2 cellular contexts compared by ENCODE assay signal in the genomic region with DNA sequence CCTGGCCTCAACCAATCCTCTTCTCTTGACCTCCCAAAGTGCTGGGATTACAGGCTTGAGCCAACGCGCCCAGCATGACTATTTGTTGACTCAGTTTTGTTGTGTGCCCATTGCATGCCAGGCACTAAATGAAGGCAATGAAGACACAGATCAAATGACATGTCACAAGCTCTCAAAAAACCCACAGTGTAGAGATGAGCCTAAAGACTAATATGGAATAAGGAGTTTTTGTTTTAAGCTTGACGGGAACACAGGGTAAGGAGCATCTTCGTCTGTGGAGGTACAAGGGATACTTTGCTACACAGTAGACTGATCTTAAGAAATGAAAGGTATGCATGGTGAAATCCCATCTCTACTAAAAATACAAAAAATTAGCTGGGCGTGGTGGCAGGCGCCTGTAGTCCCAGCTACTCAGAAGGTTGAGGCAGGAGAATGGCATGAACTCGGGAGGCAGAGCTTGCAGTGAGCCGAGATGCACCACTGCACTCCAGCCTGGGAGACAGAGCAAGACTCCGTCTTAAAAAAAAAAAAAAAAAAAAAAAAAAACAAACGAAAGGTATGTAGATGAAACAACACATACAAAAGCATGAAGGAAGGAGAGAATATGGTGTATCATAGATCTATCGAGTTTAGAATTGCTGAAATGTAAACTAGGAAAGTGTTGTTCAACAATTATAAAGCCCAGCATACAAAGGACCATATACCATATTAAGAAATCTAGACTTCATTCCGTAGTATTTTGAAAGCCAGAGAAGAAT.
TF ChIP-seq lines count a peak whose summit lies in the region.

No MANE protein-coding gene starts in this region.

TF ChIP-seq in GM23338, 12 proteins besides CTCF, POLR2A, EP300 and RAD21:
- TF ChIP-seq REST (IDR thresholded peaks at IDR 0.05; ENCODE audit: unreplicated experiment) (no peak), EZH2phosphoT487 (IDR thresholded peaks at IDR 0.05; ENCODE audit: unreplicated experiment) (no peak), POLR2AphosphoS5 (IDR thresholded peaks at IDR 0.05; ENCODE audit: low read depth) (no peak), JUNB (IDR thresholded peaks at IDR 0.05; ENCODE audit: unreplicated experiment) (no peak), ZNF462 (CRISPR knock-in tag; IDR thresholded peaks at IDR 0.05) (no peak)

TF ChIP-seq in H1, 55 proteins besides CTCF, POLR2A, EP300 and RAD21:
- TF ChIP-seq SUZ12 (IDR thresholded peaks at IDR 0.05; ENCODE audit: low read length): no peak
- no peak for TF ChIP-seq ZNF274 (IDR thresholded peaks at IDR 0.05; ENCODE audit: borderline replicate concordance, extremely low read depth, low read length)
- TF ChIP-seq CTBP2 (IDR thresholded peaks at IDR 0.05; ENCODE audit: borderline replicate concordance, insufficient read depth, insufficient read length, low read length): no peak
- no peak for TF ChIP-seq JUN (IDR thresholded peaks at IDR 0.05; ENCODE audit: low read depth, low read length)
